8 cellular contexts compared by ENCODE assay signal in the genomic region with DNA sequence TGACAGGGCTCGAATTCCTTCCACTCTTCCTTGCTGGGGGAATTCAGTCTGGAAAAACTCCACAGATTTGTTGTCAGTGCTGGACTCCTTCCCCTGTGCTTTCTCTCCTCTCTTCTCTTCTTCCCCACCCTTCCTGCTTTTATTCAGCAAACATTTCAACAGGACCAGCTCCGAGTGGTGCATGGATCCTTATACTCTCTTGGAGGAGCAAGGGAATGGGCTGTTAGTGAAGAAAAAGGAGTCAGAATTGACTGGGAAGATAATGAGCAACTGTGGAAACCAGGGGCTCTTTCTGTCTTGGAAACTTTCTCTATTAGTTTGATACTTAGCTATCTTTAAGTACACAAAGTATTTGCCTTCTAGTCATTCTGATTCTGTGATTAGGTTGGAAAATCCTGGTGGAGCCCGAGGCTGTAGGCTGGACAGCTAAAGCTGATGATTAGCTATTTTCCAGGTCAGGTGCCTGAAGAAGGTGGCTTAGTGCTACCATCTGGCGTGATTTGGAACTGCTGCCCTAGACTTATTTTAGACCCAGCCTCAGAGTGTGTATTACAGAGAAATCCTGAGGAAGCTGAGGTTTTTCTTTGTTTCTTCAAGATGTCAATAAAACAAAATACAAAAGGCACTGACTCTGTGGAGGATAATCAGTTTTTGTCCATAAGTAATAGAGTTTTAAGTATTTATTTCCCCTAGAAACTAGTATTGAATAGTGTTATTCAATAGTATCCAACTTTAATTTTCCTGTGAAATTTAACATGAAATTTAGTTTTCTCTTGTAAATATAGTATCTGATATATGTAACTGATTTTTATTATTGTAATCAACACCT. TPM values are rescaled to one million over a fixed set of nuclear protein-coding genes. Genes with fewer than 3 reads are reported as not detected.
DNase-seq lines count a peak whose midpoint lies in the region; ATAC-seq and TF ChIP-seq lines count a peak whose summit lies in the region.

No MANE protein-coding gene starts in this region.

- CTCF ChIA-PET in CD8-positive, alpha-beta memory T cell (lab: Charles Lee): interaction anchor here (0.7 to 1.3 kb wide), 8 partner anchors 46 to 136 kb away, joined by 3 to 21 read pairs (median 4); a partner anchor contains a TSS

- no peaks in the 10 kb centered on the region for H3K4me1 ChIP-seq in CD8-positive, alpha-beta memory T cell (ENCODE audit: insufficient read depth, low read length)

- no peak overlapping the region for H3K27ac ChIP-seq in CD8-positive, alpha-beta memory T cell (ENCODE audit: low read depth, low read length)

- H3K27ac Mint-ChIP-seq in CD8-positive, alpha-beta memory T cell: peak overlapping the region in 6 of 8 donors; percentile 2 to 38 (median 18)

- no peak overlapping the region for H3K4me3 Mint-ChIP-seq in CD8-positive, alpha-beta memory T cell

- H3K9me3 ChIP-seq in CD8-positive, alpha-beta memory T cell (ENCODE audit: low read length): no peaks in the 10 kb centered on the region

- POLR2A ChIA-PET in CD8-positive, alpha-beta memory T cell (lab: Charles Lee): no interaction called here

- H3K4me1 Mint-ChIP-seq in CD8-positive, alpha-beta memory T cell: peaks cover 2 to 9% (median 5%) of the 10 kb centered on the region in 3 donors

- no peak overlapping the region for H3K4me3 ChIP-seq in CD8-positive, alpha-beta memory T cell (ENCODE audit: low read length)
- H3K4me3 ChIP-seq in fibroblast of villous mesenchyme (ENCODE audit: low read depth, low read length): no peak overlapping the region

- no peaks in the 10 kb centered on the region for H3K9me3 Mint-ChIP-seq in CD8-positive, alpha-beta memory T cell

- H3K27me3 ChIP-seq in CD8-positive, alpha-beta memory T cell (ENCODE audit: insufficient read depth, low read length, poor library complexity, severe bottlenecking): no peaks in the 10 kb centered on the region

- H3K36me3 ChIP-seq in CD8-positive, alpha-beta memory T cell (ENCODE audit: insufficient read depth, low read length): peaks cover 25% of the 10 kb centered on the region

- no peaks in the 10 kb centered on the region for H3K27me3 Mint-ChIP-seq in CD8-positive, alpha-beta memory T cell

- peaks cover 4 to 83% (median 33%) of the 10 kb centered on the region in 3 donors for H3K36me3 Mint-ChIP-seq in CD8-positive, alpha-beta memory T cell

- ATAC-seq in GM18502 (IDR thresholded peaks at IDR 0.05; ENCODE audit: poor library complexity, unreplicated experiment): peak; percentile 98
- ATAC-seq in HG02678 (IDR thresholded peaks at IDR 0.05; ENCODE audit: unreplicated experiment): peak; percentile 93
- peak; percentile 94 for ATAC-seq in omental fat pad (ENCODE audit: low FRiP score)

- peak in 2 of 5 donors; percentile 15 to 42 for DNase-seq in CD8-positive, alpha-beta memory T cell
- peak; percentile 57 for DNase-seq in NCI-H1092 treated with DMSO at 0.1 percent for 48 hours (lab: John Stamatoyannopoulos, UW)
- DNase-seq in activated T-cell treated with anti-CD3 and anti-CD28 coated beads for 24 hours (ENCODE audit: low read depth): peak; percentile 18
- peak; percentile 81 for DNase-seq in fibroblast of villous mesenchyme (ENCODE audit: low read depth)
- no peak for DNase-seq in omental fat pad (ENCODE audit: low spot score)
- DNase-seq in OCI-M2 (lab: John Stamatoyannopoulos, UW; ENCODE audit: unreplicated experiment): no peak

- TF ChIP-seq CTCF in fibroblast of villous mesenchyme (IDR thresholded peaks at IDR 0.05; ENCODE audit: insufficient read depth, low read depth, low read length) (peak; percentile 85), omental fat pad (IDR thresholded peaks at IDR 0.05) (peak in 1 of 3 donors; percentile 14)

RNA-seq across cellular contexts. Expression of a gene that starts 38.4 kb away (rescaled TPM):
- 1 to 10 TPM; 4.4 to 4.8 TPM for total RNA-seq in CD8-positive, alpha-beta memory T cell
- polyA plus RNA-seq in CD8-positive, alpha-beta memory T cell: 2.5 TPM
- 5.5 and 10.4 TPM in 2 replicates for total RNA-seq in fibroblast of villous mesenchyme
- total RNA-seq in omental fat pad: 10 to 100 TPM in 1 of 4 donors, 1 to 10 TPM in 3; 6.8 to 13.7 (median 8.3) TPM

Comparison
In these comparisons a context has a peak if more than half of its experiments do, and no peak if none do; other contexts are left out.
1. DNase-seq: peak in NCI-H1092 treated with DMSO at 0.1 percent for 48 hours (single experiment), activated T-cell treated with anti-CD3 and anti-CD28 coated beads for 24 hours (single experiment) and fibroblast of villous mesenchyme (single experiment); none in omental fat pad (single experiment) and OCI-M2 (single experiment).
2. Peak in every context shown above with its lines, with median percentiles within 50 percentile points of each other: ATAC-seq.